23 cellular contexts compared by ENCODE assay signal in genomic region chr5:90675222-90675621, GRCh38.
"Had no signal": no experiment of that assay in that cellular context is flagged by ENCODE, and none has a peak within 500 bp of the region (broad histone marks: within the 10 kb centered on the region; RNA-seq: fewer than 3 reads in every experiment).

No MANE protein-coding gene starts in this region.

- H3K36me3 Mint-ChIP-seq: activated naive CD8-positive, alpha-beta T cell treated with anti-CD3 and anti-CD28 coated beads, Interleukin-2, amount 10 ng/mL, durations not matched to agents 7 days and 5 days; naive B cell had no signal

- H3K4me1 Mint-ChIP-seq: activated naive CD8-positive, alpha-beta T cell treated with anti-CD3 and anti-CD28 coated beads, Interleukin-2, amount 10 ng/mL, durations not matched to agents 7 days and 5 days; endodermal cell; naive B cell had no signal

- H3K27ac ChIP-seq: breast epithelium, coronary artery, lower lobe of right lung, sigmoid colon, thoracic aorta had no signal

- H3K4me3 ChIP-seq: breast epithelium, coronary artery, lower lobe of right lung, sigmoid colon, smooth muscle cell, thoracic aorta had no signal

- ATAC-seq: left lobe of liver, lower lobe of right lung had no signal

- H3K4me1 ChIP-seq: breast epithelium, lower lobe of right lung, sigmoid colon had no signal

- H3K36me3 ChIP-seq: breast epithelium, lower lobe of right lung, sigmoid colon, thoracic aorta had no signal

- H3K4me3 Mint-ChIP-seq: activated naive CD4-positive, alpha-beta T cell treated with anti-CD3 and anti-CD28 coated beads for 36 hours; activated naive CD8-positive, alpha-beta T cell treated with anti-CD3 and anti-CD28 coated beads, Interleukin-2, amount 10 ng/mL, durations not matched to agents 7 days and 5 days; endodermal cell; naive B cell; type B pancreatic cell had no signal

- H3K9me3 Mint-ChIP-seq: activated naive CD4-positive, alpha-beta T cell treated with anti-CD3 and anti-CD28 coated beads for 36 hours; activated naive CD8-positive, alpha-beta T cell treated with anti-CD3 and anti-CD28 coated beads, Interleukin-2, amount 10 ng/mL, durations not matched to agents 7 days and 5 days; endodermal cell; type B pancreatic cell had no signal

- DNase-seq: activated CD4-positive, alpha-beta T cell treated with anti-CD3 and anti-CD28 coated beads for 4 hours; activated CD4-positive, alpha-beta T cell treated with anti-CD3 and anti-CD28 coated beads, Interleukin-2, amount 50 U/mL, for 48 hours; activated CD4-positive, CD25-positive, alpha-beta regulatory T cell; activated naive CD4-positive, alpha-beta T cell treated with anti-CD3 and anti-CD28 coated beads for 36 hours; activated naive CD8-positive, alpha-beta T cell treated with anti-CD3 and anti-CD28 coated beads, Interleukin-2, amount 10 ng/mL, durations not matched to agents 7 days and 5 days; activated T-cell treated with anti-CD3 and anti-CD28 coated beads, Interleukin-2, amount 50 U/mL, for 48 hours; amniotic stem cell; endodermal cell; lower lobe of right lung; naive B cell; occipital lobe; sigmoid colon; stimulated activated CD4-positive, alpha-beta T cell treated with anti-CD3 and anti-CD28 coated beads, Interleukin-15, amount 100 ng/mL, for 24 hours; stimulated activated CD8-positive, alpha-beta memory T cell treated with anti-CD3 and anti-CD28 coated beads, Interleukin-4, amount 100 ng/mL, for 48 hours; stimulated activated naive CD4-positive, alpha-beta T cell; T-helper 1 cell; T-helper 9 cell had no signal

- H3K27me3 ChIP-seq: breast epithelium, sigmoid colon had no signal

- H3K27ac Mint-ChIP-seq: activated naive CD4-positive, alpha-beta T cell treated with anti-CD3 and anti-CD28 coated beads for 36 hours; activated naive CD8-positive, alpha-beta T cell treated with anti-CD3 and anti-CD28 coated beads, Interleukin-2, amount 10 ng/mL, durations not matched to agents 7 days and 5 days; endodermal cell; naive B cell; type B pancreatic cell had no signal

- H3K27me3 Mint-ChIP-seq: activated naive CD8-positive, alpha-beta T cell treated with anti-CD3 and anti-CD28 coated beads, Interleukin-2, amount 10 ng/mL, durations not matched to agents 7 days and 5 days; naive B cell; type B pancreatic cell had no signal

- H3K9me3 ChIP-seq: breast epithelium, lower lobe of right lung, sigmoid colon, thoracic aorta had no signal

- H3K4me2 ChIP-seq: smooth muscle cell had no signal
